In the genomic region with DNA sequence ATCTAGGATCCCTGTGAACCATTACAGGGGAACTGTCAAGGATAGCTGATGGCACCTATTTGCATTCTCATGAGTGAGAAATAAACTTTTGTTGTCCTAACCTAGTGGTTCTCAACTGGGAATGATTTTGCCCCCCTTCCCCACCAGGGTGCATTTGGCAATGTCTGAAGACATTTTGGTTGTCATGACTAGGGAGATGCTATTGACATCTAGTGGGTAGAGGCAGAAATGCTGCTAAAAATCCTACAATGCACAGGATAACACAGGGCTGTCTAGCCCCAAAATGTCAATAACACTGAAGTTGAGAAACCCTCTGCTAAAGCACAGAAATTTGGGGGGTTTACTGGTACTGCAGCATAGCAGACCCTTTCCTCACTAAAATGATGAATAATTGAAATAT, we compare ENCODE assay signal across 1 cellular context.
TF ChIP-seq lines count a peak whose summit lies in the region.

No MANE protein-coding gene starts in this region.

TF ChIP-seq in liver, 16 proteins besides CTCF, POLR2A, EP300 and RAD21 (continued from another document):
- TF ChIP-seq, protein P1, sequence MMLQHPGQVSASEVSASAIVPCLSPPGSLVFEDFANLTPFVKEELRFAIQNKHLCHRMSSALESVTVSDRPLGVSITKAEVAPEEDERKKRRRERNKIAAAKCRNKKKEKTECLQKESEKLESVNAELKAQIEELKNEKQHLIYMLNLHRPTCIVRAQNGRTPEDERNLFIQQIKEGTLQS (IDR thresholded peaks at IDR 0.05) = no peak
- TF ChIP-seq REST (IDR thresholded peaks at IDR 0.05) (no peak), TAF1 (conservative IDR thresholded peaks at IDR 0.05) (no peak), SP1 (IDR thresholded peaks at IDR 0.05) (no peak), HNF4G (IDR thresholded peaks at IDR 0.05) (no peak), RXRA (IDR thresholded peaks at IDR 0.05) (no peak), GABPA (IDR thresholded peaks at IDR 0.05 in 1 of 2, conservative IDR thresholded peaks at IDR 0.05 in 1 of 2) (no peak)
TF ChIP-seq in liver: peak in this region for 0.
